Comparison of ENCODE assay signal across 8 cellular contexts in the genomic region with DNA sequence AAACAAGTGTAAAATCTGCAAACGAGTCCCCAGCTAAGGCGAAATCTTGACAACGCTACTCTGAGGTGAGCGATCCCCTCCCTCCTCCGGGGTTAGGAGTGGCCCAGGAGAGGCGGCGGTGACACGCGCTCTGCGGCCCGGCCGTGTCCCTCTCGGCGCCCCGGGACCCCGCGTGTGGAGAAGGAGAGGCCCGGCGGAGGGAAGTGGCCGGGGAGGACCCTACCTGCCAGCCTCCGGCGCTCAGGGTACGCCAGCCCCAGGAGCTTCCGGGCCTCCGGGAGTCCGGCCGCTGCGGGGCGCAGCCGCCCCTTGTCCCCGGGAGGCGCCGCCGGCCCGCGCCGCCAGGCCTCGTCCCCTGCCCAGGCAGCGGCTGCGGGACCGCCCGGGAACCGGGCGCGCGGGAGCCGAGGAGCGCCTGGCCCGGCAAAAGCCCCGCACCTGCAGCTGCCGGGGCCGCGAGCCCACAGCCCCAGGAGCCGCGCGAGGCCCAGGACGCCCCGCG.
DNase-seq lines count a peak whose midpoint lies in the region; ATAC-seq and TF ChIP-seq lines count a peak whose summit lies in the region.

No MANE protein-coding gene starts in this region.

- TF ChIP-seq CTCF in GM12872 (IDR thresholded peaks at IDR 0.05; ENCODE audit: insufficient read depth, low read depth, low read length), result peak; percentile 16; the same call in 1 of the 3 replicates

- ATAC-seq in GM21737 (IDR thresholded peaks at IDR 0.05; ENCODE audit: unreplicated experiment), result peak; percentile 43

- in situ Hi-C loops in KBM-7 (cut with MboI; ENCODE audit: low pct_unique_long_range_greater_than_20kb, low sequenced_read_pairs), result no loop called here

- DNase-seq in KBM-7 (peak; percentile 44), medulla oblongata (ENCODE audit: extremely low spot score) (peak; percentile 51), NCI-H1694 treated with DMSO at 0.1 percent for 48 hours (lab: John Stamatoyannopoulos, UW) (no peak)
- peak; percentile 16 for DNase-seq in activated CD4-positive, alpha-beta T cell treated with anti-CD3 and anti-CD28 coated beads, Interleukin-2, amount 50 U/mL, for 1 hour
- DNase-seq in effector CD4-positive, alpha-beta T cell, result peak; percentile 7
- DNase-seq in stimulated activated CD8-positive, alpha-beta memory T cell treated with anti-CD3 and anti-CD28 coated beads, Interleukin-4, amount 100 ng/mL, for 48 hours, result peak; percentile 56
